ENCODE assay signal across 1 cellular context in genomic region chr14:56608682-56609081, GRCh38.
TF ChIP-seq lines count a peak whose summit lies in the region.

No MANE protein-coding gene starts in this region.

TF ChIP-seq in IMR-90, 13 proteins besides CTCF, POLR2A, EP300 and RAD21 (continued from another document):
- TF ChIP-seq CHD1 (IDR thresholded peaks at IDR 0.05; ENCODE audit: low read depth, low read length) (no peak), USF2 (IDR thresholded peaks at IDR 0.05; ENCODE audit: low read depth, low read length) (no peak), MAZ (IDR thresholded peaks at IDR 0.05; ENCODE audit: borderline replicate concordance, low read depth, low read length) (no peak), ELK1 (IDR thresholded peaks at IDR 0.05; ENCODE audit: borderline replicate concordance, low read depth, low read length) (no peak), MAFK (IDR thresholded peaks at IDR 0.05; ENCODE audit: low read depth, low read length) (no peak)
